9 cellular contexts compared by ENCODE assay signal in genomic region chr10:100006241-100006886, GRCh38. TPM values are rescaled to one million over a fixed set of nuclear protein-coding genes. Genes with fewer than 3 reads are reported as not detected.
DNase-seq lines count a peak whose midpoint lies in the region; ATAC-seq, FAIRE-seq and TF ChIP-seq lines count a peak whose summit lies in the region.
"Had no signal": no experiment of that assay in that cellular context is flagged by ENCODE, and none has a peak within 500 bp of the region (broad histone marks: within the 10 kb centered on the region; RNA-seq: fewer than 3 reads in every experiment).

No MANE protein-coding gene starts in this region.

- H3K4me3 ChIP-seq in adipocyte (ENCODE audit: low read length): peak overlapping the region; percentile 99
- no peak overlapping the region for H3K4me3 ChIP-seq in liver (ENCODE audit: low read depth in 1 of 3, low read length in 3 of 3)
- H3K4me3 ChIP-seq in small intestine (ENCODE audit: low read depth in 1 of 2, low read length in 2 of 2): no peak overlapping the region

- ATAC-seq in GM18861 (IDR thresholded peaks at IDR 0.05; ENCODE audit: unreplicated experiment): no peak
- no peak for ATAC-seq in GM19452 (IDR thresholded peaks at IDR 0.05; ENCODE audit: unreplicated experiment)

- H3K36me3 ChIP-seq in adipocyte (ENCODE audit: control insufficient read depth, insufficient read depth, low read length, severe bottlenecking) (no peaks in the 10 kb centered on the region), liver (ENCODE audit: control insufficient read depth in 4 of 4, insufficient read depth in 3 of 4, low read depth in 1 of 4, low read length in 3 of 4) (no peaks in the 10 kb centered on the region), small intestine (ENCODE audit: control insufficient read depth in 2 of 2, insufficient read depth in 2 of 2, low read length in 2 of 2) (no peaks in the 10 kb centered on the region)

- H3K27ac ChIP-seq in liver (ENCODE audit: low read depth in 1 of 2, low read length in 2 of 2) (peak overlapping the region; percentile 46 to 75), small intestine (ENCODE audit: low read depth in 1 of 2, low read length in 1 of 2) (peak overlapping the region in 1 of 2 donors; percentile 28)
- H3K27ac ChIP-seq: KMS-11 had no signal

- H3K9me3 ChIP-seq in adipocyte (ENCODE audit: control insufficient read depth, low read length): no peaks in the 10 kb centered on the region
- no peaks in the 10 kb centered on the region for H3K9me3 ChIP-seq in liver (ENCODE audit: control insufficient read depth in 4 of 4, low read length in 3 of 4)
- H3K9me3 ChIP-seq in small intestine (ENCODE audit: control insufficient read depth, low read depth): no peaks in the 10 kb centered on the region

- FAIRE-seq in small intestine (lab: Jason Lieb, UNC): no peak

- WGBS in liver: 66% methylated on average over 4 of the region's 4 CpGs
- 37 to 63% (median 61%) methylated on average over 4 of the region's 4 CpGs for WGBS in small intestine, 3 donors

- peak overlapping the region; percentile 100 for H3K9ac ChIP-seq in adipocyte (ENCODE audit: low read length)
- peak overlapping the region in 1 of 2 donors; percentile 24 for H3K9ac ChIP-seq in liver (ENCODE audit: low read depth in 1 of 2, low read length in 2 of 2)
- H3K9ac ChIP-seq: KMS-11 had no signal

- H3K4me1 ChIP-seq in adipocyte (ENCODE audit: control insufficient read depth, insufficient read depth, low read length) (peaks cover 60% of the 10 kb centered on the region), liver (ENCODE audit: control insufficient read depth in 4 of 4, insufficient read depth in 4 of 4, low read length in 3 of 4) (peaks cover 6 to 42% (median 28%) of the 10 kb centered on the region in 4 donors), small intestine (ENCODE audit: control insufficient read depth in 2 of 2, insufficient read depth in 1 of 2, low read depth in 1 of 2, low read length in 1 of 2) (peaks cover 2 to 14% of the 10 kb centered on the region in 2 donors)

- DNase-seq in COLO829 (ENCODE audit: low spot score) (peak; percentile 62), HS-27A (ENCODE audit: low read depth) (peak; percentile 79), adipocyte (ENCODE audit: low read depth) (peak; percentile 93), nucleus accumbens (lab: John Stamatoyannopoulos, UW) (no peak), small intestine (no peak)

- no peak for TF ChIP-seq CTCF in liver (IDR thresholded peaks at IDR 0.05; ENCODE audit: low read depth, low read length, missing input control)

- no peak for TF ChIP-seq RAD21 in liver (IDR thresholded peaks at IDR 0.05)

- H3K27me3 ChIP-seq in adipocyte (replicated peaks; ENCODE audit: control insufficient read depth, insufficient read depth, low read length) (no peaks in the 10 kb centered on the region), liver (ENCODE audit: control insufficient read depth in 4 of 4, insufficient read depth in 4 of 4, low read length in 3 of 4) (no peaks in the 10 kb centered on the region), small intestine (ENCODE audit: control insufficient read depth in 2 of 2, insufficient read depth in 2 of 2, low read length in 2 of 2) (no peaks in the 10 kb centered on the region)

TF ChIP-seq in liver, 16 proteins besides CTCF, POLR2A, EP300 and RAD21:
- TF ChIP-seq FOXA2 (IDR thresholded peaks at IDR 0.05) (no peak), JUND (IDR thresholded peaks at IDR 0.05) (peak in 1 of 2 donors; percentile 19), ATF3 (IDR thresholded peaks at IDR 0.05) (no peak), REST (IDR thresholded peaks at IDR 0.05) (no peak), HNF4A (conservative IDR thresholded peaks at IDR 0.05) (no peak), GABPA (IDR thresholded peaks at IDR 0.05 in 1 of 2, conservative IDR thresholded peaks at IDR 0.05 in 1 of 2) (no peak), HNF4G (IDR thresholded peaks at IDR 0.05) (no peak), ZBTB33 (IDR thresholded peaks at IDR 0.05) (no peak), FOXA1 (IDR thresholded peaks at IDR 0.05) (no peak)

RNA-seq across cellular contexts. Expression of gene DNMBP, which starts 3.4 kb away (rescaled TPM):
- total RNA-seq in liver: 10 to 100 TPM in 1 of 2 donors, 1 to 10 TPM in 1; 3.8 to 12.6 TPM
- polyA plus RNA-seq in liver: 1 to 10 TPM; 4.2 to 6.4 TPM
- 10 to 100 TPM; 18.4 to 34.2 (median 21.8) TPM for polyA plus RNA-seq in small intestine

Comparison
In these comparisons a context has a peak if more than half of its experiments do, and no peak if none do; other contexts are left out.
1. DNase-seq: peak in COLO829 (single experiment), HS-27A (single experiment) and adipocyte (single experiment); none in nucleus accumbens (0 of 56) and small intestine (single experiment).